In the genomic region with DNA sequence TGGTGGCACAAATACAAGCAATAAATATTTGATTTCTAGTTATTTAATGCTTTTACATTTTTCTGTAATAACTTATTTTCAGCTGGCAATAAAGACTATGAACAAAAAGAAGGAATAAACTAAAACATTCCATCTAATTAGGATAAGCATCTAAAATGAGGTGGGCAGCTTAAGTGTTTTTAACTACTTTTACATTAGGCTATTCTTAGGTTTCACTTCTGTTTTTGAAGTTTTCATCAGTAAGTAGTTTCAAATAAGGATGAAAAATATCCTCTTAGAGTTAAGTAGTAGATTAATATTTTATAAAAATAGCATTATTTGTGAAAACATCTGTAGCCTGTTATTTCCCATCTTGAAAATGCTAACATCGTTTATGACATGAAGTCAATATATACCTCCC, we compare ENCODE assay signal across 1 cellular context.
TF ChIP-seq lines count a peak whose summit lies in the region.

No MANE protein-coding gene starts in this region.

TF ChIP-seq in GM12878, 131 proteins besides CTCF, POLR2A, EP300 and RAD21:
- no peak for TF ChIP-seq RFX5 (IDR thresholded peaks at IDR 0.05; ENCODE audit: low read depth, low read length)
- no peak for TF ChIP-seq MYC (IDR thresholded peaks at IDR 0.05; ENCODE audit: insufficient read depth, insufficient read length, insufficient replicate concordance, low read length, severe bottlenecking)
- TF ChIP-seq MTA2 (IDR thresholded peaks at IDR 0.05; ENCODE audit: low read depth) = peak; percentile 80
- peak; percentile 13 to 45; a peak in 2 of 4 replicates for TF ChIP-seq IKZF2 (IDR thresholded peaks at IDR 0.05)
- TF ChIP-seq SPI1 (IDR thresholded peaks at IDR 0.05; ENCODE audit: borderline replicate concordance, insufficient read depth, low read depth, low read length) = peak; percentile 81
- no peak for TF ChIP-seq CBFB (IDR thresholded peaks at IDR 0.05; ENCODE audit: low read depth)
